In genomic region chr1:2172012-2172411, GRCh38 we compare ENCODE assay signal across 35 cellular contexts.
"Had no signal": no experiment of that assay in that cellular context is flagged by ENCODE, and none has a peak within 500 bp of the region (broad histone marks: within the 10 kb centered on the region; RNA-seq: fewer than 3 reads in every experiment).

No MANE protein-coding gene starts in this region.

- H3K4me3 ChIP-seq: MG63 had no signal

- DNase-seq: Karpas-422, Kasumi-1, MG63, MM.1S, MV-4-11, NCI-H1048, NCI-H1092, NCI-H1092 treated with DMSO at 0.1 percent for 48 hours, NCI-H1105, NCI-H1105 treated with DMSO at 0.1 percent for 48 hours, NCI-H1417, NCI-H1417 treated with DMSO at 0.1 percent for 48 hours, NCI-H1436, NCI-H1436 treated with DMSO at 0.1 percent for 48 hours, NCI-H146, NCI-H1694, NCI-H1694 treated with DMSO at 0.1 percent for 48 hours, NCI-H187, NCI-H187 treated with DMSO at 0.1 percent for 48 hours, NCI-H1930, NCI-H2029, NCI-H2029 treated with DMSO at 0.1 percent for 48 hours, NCI-H2081, NCI-H2081 treated with DMSO at 0.1 percent for 48 hours, NCI-H2107, NCI-H2171, NCI-H2171 treated with DMSO at 0.1 percent for 48 hours, NCI-H2227 treated with DMSO at 0.1 percent for 48 hours, NCI-H226, NCI-H345, NCI-H446, NCI-H446 treated with DMSO at 0.1 percent for 48 hours, NCI-H510A, NCI-H510A treated with DMSO at 0.1 percent for 48 hours, NCI-H524 had no signal

- H3K36me3 ChIP-seq: MG63 had no signal

- H3K9me3 ChIP-seq: MG63 had no signal

- H3K27me3 ChIP-seq: MG63 had no signal
